ENCODE assay signal across 1 cellular context in genomic region chr1:23791434-23792047, GRCh38.
A peak's percentile ranks its signal among the peaks of the same experiment; 100 is the strongest.
TF ChIP-seq lines count a peak whose summit lies in the region.

No MANE protein-coding gene starts in this region.

TF ChIP-seq in K562, 482 proteins besides CTCF, POLR2A, EP300 and RAD21 (continued from another document):
- TF ChIP-seq ETS1 (conservative IDR thresholded peaks at IDR 0.05; ENCODE audit: control insufficient read depth, low read depth, low read length) (0 out of 2 replicates have a peak, but pooled peaks have one; percentile 31), PRDM10 (IDR thresholded peaks at IDR 0.05; ENCODE audit: partially characterized antibody) (peak; percentile 45), ARID4B (CRISPR knock-in tag; IDR thresholded peaks at IDR 0.05) (0 out of 2 replicates have a peak, but pooled peaks have one; percentile 29), NONO (IDR thresholded peaks at IDR 0.05; ENCODE audit: low read depth in 2 of 2, low read length in 1 of 2) (no peak), ZNF740 (CRISPR knock-in tag; IDR thresholded peaks at IDR 0.05) (peak; percentile 44; the same call in 1 of the 2 replicates), ZNF740 (tag; IDR thresholded peaks at IDR 0.05) (no peak), PBX2 (CRISPR knock-in tag; IDR thresholded peaks at IDR 0.05; ENCODE audit: low read depth) (no peak), PBX2 (tag; conservative IDR thresholded peaks at IDR 0.05; ENCODE audit: low read depth) (no peak), XRCC4 (IDR thresholded peaks at IDR 0.05; ENCODE audit: extremely low read depth, insufficient read depth, insufficient read length) (no peak), ZBTB11 (CRISPR knock-in tag; IDR thresholded peaks at IDR 0.05) (no peak), POLR2G (IDR thresholded peaks at IDR 0.05; ENCODE audit: low read depth, low read length) (peak; percentile 56; the same call in 1 of the 2 replicates), ZNF584 (CRISPR knock-in tag; IDR thresholded peaks at IDR 0.05; ENCODE audit: low read depth) (no peak), ZSCAN32 (CRISPR knock-in tag; IDR thresholded peaks at IDR 0.05) (no peak), ZNF253 (CRISPR knock-in tag; conservative IDR thresholded peaks at IDR 0.05) (no peak), ZBTB2 (IDR thresholded peaks at IDR 0.05) (no peak), TGIF2 (CRISPR knock-in tag; IDR thresholded peaks at IDR 0.05) (no peak), ETV5 (CRISPR knock-in tag; IDR thresholded peaks at IDR 0.05; ENCODE audit: low read depth) (no peak)
TF ChIP-seq in K562: peak in this region for 14.
